In the genomic region with DNA sequence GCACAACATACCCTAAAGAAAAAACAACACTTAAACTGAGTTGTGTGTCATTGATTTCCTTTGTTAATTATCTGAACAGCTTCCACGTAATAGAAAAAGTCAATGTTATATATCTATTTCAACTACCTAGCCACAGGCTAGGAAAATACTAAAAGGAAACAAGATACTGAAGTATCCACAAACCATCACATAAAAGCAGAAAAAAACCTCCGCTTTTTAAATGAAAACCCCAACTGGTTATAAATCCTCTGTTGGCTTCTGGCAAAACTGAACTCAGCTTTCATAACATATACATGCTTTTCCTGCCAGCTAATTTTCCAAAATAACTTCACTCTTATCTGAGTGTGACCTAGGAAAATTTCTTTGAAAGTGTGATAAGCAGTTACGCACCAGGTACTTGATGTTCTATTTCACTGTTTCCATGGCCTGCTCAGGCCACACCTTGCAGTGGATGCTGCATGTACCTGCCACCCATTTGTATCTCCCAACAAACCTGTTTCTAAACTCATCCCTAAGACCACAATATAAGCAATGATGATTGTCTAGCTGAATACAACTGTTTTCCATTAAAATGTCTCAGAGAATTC, we compare ENCODE assay signal across 20 cellular contexts. TPM values are rescaled to one million over a fixed set of nuclear protein-coding genes. Genes with fewer than 3 reads are reported as not detected.
A peak's percentile ranks its signal among the peaks of the same experiment; 100 is the strongest.
DNase-seq lines count a peak whose midpoint lies in the region; ATAC-seq, FAIRE-seq and TF ChIP-seq lines count a peak whose summit lies in the region.
"Had no signal": no experiment of that assay in that cellular context is flagged by ENCODE, and none has a peak within 500 bp of the region (broad histone marks: within the 10 kb centered on the region; RNA-seq: fewer than 3 reads in every experiment).

No MANE protein-coding gene starts in this region.

- CTCF ChIA-PET in OCI-LY7 (lab: Charles Lee; ENCODE audit: unreplicated experiment) (interaction anchor here (0.7 kb wide), 1 partner anchor 17 kb away, joined by 3 read pairs; no protein-coding TSS in a partner anchor), A673 (lab: Charles Lee) (no interaction called here)

- BruUV-seq in OCI-LY7 (replicated peaks; lab: Mats Ljungman, UMichigan) (no TSS peak), A673 (replicated peaks; lab: Mats Ljungman, UMichigan) (no TSS peak)

- intact Hi-C loops in OCI-LY7 (cut with micrococcal nuclease; ENCODE audit: unreplicated experiment) (no loop called here), left cardiac atrium (cut with DNase I) (no loop called here), pancreas (cut with DNase I) (no loop called here), A673 (cut with micrococcal nuclease; ENCODE audit: unreplicated experiment) (no loop called here)

- H3K27me3 ChIP-seq in pancreas (no peaks in the 10 kb centered on the region), A673 (replicated peaks; ENCODE audit: insufficient read depth, low read depth, low read length, poor library complexity) (no peaks in the 10 kb centered on the region)

- 29 to 30% methylated on average over 3 of the region's 3 CpGs for WGBS in pancreas, 2 donors

- H3K36me3 ChIP-seq in OCI-LY7 (ENCODE audit: insufficient read depth, low read length) (peaks cover 21% of the 10 kb centered on the region), pancreas (no peaks in the 10 kb centered on the region), A673 (ENCODE audit: insufficient read depth, low read length, poor library complexity, severe bottlenecking) (no peaks in the 10 kb centered on the region)

- POLR2A ChIA-PET in OCI-LY7 (lab: Charles Lee) (interaction anchor here (0.6 to 3.4 kb wide), 4 partner anchors 9 to 812 kb away, joined by 3 to 25 read pairs (median 6); a partner anchor contains a TSS), A673 (lab: Charles Lee; ENCODE audit: low non-redundant PET) (no interaction called here)

- peaks cover 24% of the 10 kb centered on the region for H4K20me1 ChIP-seq in OCI-LY7 (ENCODE audit: insufficient read depth, low read length)

- FAIRE-seq in pancreas (lab: Jason Lieb, UNC), result no peak
- FAIRE-seq: islet of Langerhans had no signal

- TF ChIP-seq CTCF in OCI-LY7 (conservative IDR thresholded peaks at IDR 0.05; ENCODE audit: low read length) (no peak), pancreas (IDR thresholded peaks at IDR 0.05) (no peak), A673 (conservative IDR thresholded peaks at IDR 0.05; ENCODE audit: low read depth, low read length) (no peak)

- H3K4me3 ChIP-seq in GM08714 (ENCODE audit: low read length), result peak overlapping the region; percentile 36
- no peak overlapping the region for H3K4me3 ChIP-seq in OCI-LY7 (ENCODE audit: low read depth, low read length, poor library complexity, severe bottlenecking)
- H3K4me3 ChIP-seq in pancreas, result no peak overlapping the region
- no peak overlapping the region for H3K4me3 ChIP-seq in A673 (ENCODE audit: low read depth, low read length, poor library complexity, severe bottlenecking)
- H3K4me3 ChIP-seq: GM23248 had no signal

- H3K4me1 ChIP-seq in OCI-LY7 (ENCODE audit: insufficient read depth, low read length, poor library complexity, severe bottlenecking), result peaks cover 50% of the 10 kb centered on the region
- H3K4me1 ChIP-seq in pancreas, result peaks cover 30 to 50% (median 40%) of the 10 kb centered on the region in 3 donors
- peaks cover 23% of the 10 kb centered on the region for H3K4me1 ChIP-seq in A673 (ENCODE audit: insufficient read depth, low read length, poor library complexity, severe bottlenecking)

- peak overlapping the region; percentile 32; the same call in 1 of the 2 replicates for H3K4me2 ChIP-seq in OCI-LY7 (ENCODE audit: low read length)

- no peaks in the 10 kb centered on the region for H3K9me3 ChIP-seq in OCI-LY7 (ENCODE audit: low read length)
- no peaks in the 10 kb centered on the region for H3K9me3 ChIP-seq in pancreas
- H3K9me3 ChIP-seq in A673 (ENCODE audit: low read depth, low read length, poor library complexity, severe bottlenecking), result no peaks in the 10 kb centered on the region

- H3K27ac ChIP-seq in OCI-LY7 (ENCODE audit: low read depth, low read length, poor library complexity, severe bottlenecking) (no peak overlapping the region), pancreas (peak overlapping the region in 3 of 4 donors; percentile 3 to 61 (median 25)), A673 (ENCODE audit: low read depth, low read length, poor library complexity, severe bottlenecking) (no peak overlapping the region)
- H3K27ac ChIP-seq: GM23248 had no signal

- H2AFZ ChIP-seq in OCI-LY7 (ENCODE audit: low read length), result no peak overlapping the region
- H2AFZ ChIP-seq: GM23248 had no signal

- H3K9me2 ChIP-seq in OCI-LY7 (ENCODE audit: insufficient read depth, low read length), result no peaks in the 10 kb centered on the region

- peak; percentile 41 to 77 for ATAC-seq in left cardiac atrium
- peak; percentile 83 to 94 (median 90) for ATAC-seq in pancreas

- no peak for DNase-seq in OCI-LY7 (ENCODE audit: low spot score)
- no peak for DNase-seq in left cardiac atrium
- DNase-seq in pancreas, result no peak
- DNase-seq in A673 (ENCODE audit: low spot score), result no peak
- no peak for DNase-seq in NCI-H2029 treated with DMSO at 0.1 percent for 48 hours (lab: John Stamatoyannopoulos, UW)
- no peak for DNase-seq in NCI-H82 (lab: John Stamatoyannopoulos, UW)
- DNase-seq in NCI-H524 (lab: John Stamatoyannopoulos, UW), result no peak
- DNase-seq: activated CD8-positive, alpha-beta memory T cell treated with anti-CD3 and anti-CD28 coated beads for 24 hours; activated gamma-delta T cell; cortex of kidney; DMS79 treated with DMSO at 0.1 percent for 48 hours; GM23248; NCI-H146; OCI-M1; stimulated activated CD4-positive, alpha-beta T cell treated with anti-CD3 and anti-CD28 coated beads, Interleukin-12 subunit alpha, Interleukin-12 subunit beta, amount 100 ng/mL, for 4 hours had no signal

- peaks cover 69% of the 10 kb centered on the region for H3K79me2 ChIP-seq in OCI-LY7 (ENCODE audit: insufficient read depth, low read depth, low read length)

RNA-seq across cellular contexts. Expression of a gene that starts 11.9 kb away (rescaled TPM):
- total RNA-seq in OCI-LY7 (2014; rRNA removed; shearing (Covaris generic)), result 18.1 and 22.9 TPM in 2 replicates
- total RNA-seq in OCI-LY7 (2022), result 27.6 and 35.3 TPM in 2 replicates
- 10 to 100 TPM; 47.5 to 68.4 TPM for total RNA-seq in left cardiac atrium
- 10 to 100 TPM; 25.3 to 43.6 (median 37.4) TPM for total RNA-seq in pancreas
- 10 to 100 TPM; 18.2 to 39.6 TPM for polyA plus RNA-seq in pancreas
- 28.0 and 33.0 TPM in 2 replicates for total RNA-seq in A673 (2021)

RNA-seq across cellular contexts. Expression of a gene that starts 55.5 kb away (rescaled TPM):
- total RNA-seq in OCI-LY7 (2014; rRNA removed; shearing (Covaris generic)), result not detected in 2 replicates
- not detected in 2 replicates for total RNA-seq in OCI-LY7 (2022)
- not detected for total RNA-seq in left cardiac atrium
- total RNA-seq in pancreas, result under 1 TPM in 1 of 6 donors, not detected in 5; 0.06 TPM
- under 1 TPM in 1 of 2 donors, not detected in 1; 0.05 TPM for polyA plus RNA-seq in pancreas
- total RNA-seq in A673 (2021), result not detected in 2 replicates
- total RNA-seq: NCI-H460, progenitor cell of endocrine pancreas, subcutaneous adipose tissue had no signal

Comparison
In these comparisons a context has a peak if more than half of its experiments do, and no peak if none do; other contexts are left out.
1. H3K27ac ChIP-seq: peak in pancreas (3 of 4); none in OCI-LY7 (single experiment) and A673 (single experiment).